ENCODE assay signal across 33 cellular contexts in the genomic region with DNA sequence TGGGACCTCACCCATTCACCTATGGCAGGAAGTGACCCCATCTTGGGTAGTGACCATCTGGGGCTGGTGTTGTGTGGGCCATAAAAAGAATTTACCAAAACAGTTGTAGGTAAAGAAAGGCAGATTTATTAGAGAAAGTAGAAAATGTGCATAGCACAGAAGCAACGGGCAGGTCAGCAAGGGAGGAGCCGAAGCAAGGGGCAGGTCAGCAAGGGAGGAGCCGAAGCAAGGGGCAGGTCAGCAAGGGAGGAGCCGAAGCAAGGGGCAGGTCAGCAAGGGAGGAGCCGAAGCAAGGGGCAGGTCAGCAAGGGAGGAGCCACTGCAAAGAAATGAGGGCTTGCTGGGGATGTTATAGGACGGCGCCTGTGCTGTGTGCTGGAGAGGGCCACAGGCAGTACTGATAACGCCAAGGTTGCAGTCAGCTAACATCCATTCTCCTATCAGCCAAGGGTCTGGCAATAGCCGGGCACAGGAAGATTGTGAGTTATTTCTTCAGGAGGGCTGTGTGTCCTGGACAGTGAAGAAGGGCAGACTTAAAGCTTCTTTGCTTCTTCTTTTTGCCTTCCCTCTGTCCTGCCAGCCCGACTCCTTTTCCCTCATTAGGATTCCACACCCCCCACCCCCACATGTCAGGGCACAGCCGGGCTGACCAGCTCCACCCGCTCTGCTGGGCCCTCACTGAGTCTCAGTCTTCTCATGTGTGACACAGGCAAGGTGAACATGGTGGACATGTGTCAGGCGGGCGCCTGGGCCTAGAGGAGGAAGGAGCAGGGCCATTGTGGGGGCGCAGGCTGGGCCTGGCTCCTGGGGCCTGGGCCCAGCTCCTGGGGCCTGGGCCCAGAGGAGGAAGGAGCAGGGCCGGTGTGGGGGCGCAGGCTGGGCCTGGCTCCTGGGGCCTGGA. TPM values are rescaled to one million over a fixed set of nuclear protein-coding genes. Genes with fewer than 3 reads are reported as not detected.
"Had no signal": no experiment of that assay in that cellular context is flagged by ENCODE, and none has a peak within 500 bp of the region (broad histone marks: within the 10 kb centered on the region; RNA-seq: fewer than 3 reads in every experiment).

No MANE protein-coding gene starts in this region.

- H3K4me3 ChIP-seq: body of pancreas, breast epithelium had no signal

- H3K27ac ChIP-seq: body of pancreas, brain microvascular endothelial cell, breast epithelium, VCaP had no signal

- H3K9me3 ChIP-seq: body of pancreas had no signal

- H3K27me3 ChIP-seq: body of pancreas, brain microvascular endothelial cell had no signal

- H3K36me3 ChIP-seq: brain microvascular endothelial cell, breast epithelium had no signal

- ATAC-seq: activated CD8-positive, alpha-beta T cell treated with anti-CD3 and anti-CD28 coated beads for 36 hours; activated naive CD4-positive, alpha-beta T cell treated with anti-CD3 and anti-CD28 coated beads, Interleukin-2, amount 50 U/mL, for 72 hours; activated T-cell treated with anti-CD3 and anti-CD28 coated beads, Interleukin-2, amount 50 U/mL, for 4 hours; activated T-cell treated with anti-CD3 and anti-CD28 coated beads, Interleukin-2, amount 50 U/mL, for 72 hours; activated T-helper 17 cell treated with anti-CD3 and anti-CD28 coated beads, Interleukin-2, amount 50 U/mL, for 72 hours; body of pancreas had no signal

- DNase-seq: activated B cell treated with CpG ODN at 0.5 μM for 24 hours; activated CD4-positive, alpha-beta memory T cell treated with anti-CD3 and anti-CD28 coated beads for 36 hours; activated CD4-positive, alpha-beta T cell treated with anti-CD3 and anti-CD28 coated beads for 4 hours; activated CD4-positive, alpha-beta T cell treated with anti-CD3 and anti-CD28 coated beads, Interleukin-2, amount 10 ng/mL, durations not matched to agents 24 days and 14 days; activated CD4-positive, alpha-beta T cell treated with anti-CD3 and anti-CD28 coated beads, Interleukin-2, amount 50 U/mL, for 1 hour; activated CD4-positive, alpha-beta T cell treated with anti-CD3 and anti-CD28 coated beads, Interleukin-2, amount 50 U/mL, for 4 hours; activated CD4-positive, CD25-positive, alpha-beta regulatory T cell treated with anti-CD3 and anti-CD28 coated beads, Interleukin-2, amount 50 U/mL, for 72 hours; activated CD8-positive, alpha-beta memory T cell treated with anti-CD3 and anti-CD28 coated beads, Interleukin-2, amount 50 U/mL, for 4 hours; activated CD8-positive, alpha-beta T cell treated with anti-CD3 and anti-CD28 coated beads for 36 hours; activated effector memory CD4-positive, alpha-beta T cell treated with anti-CD3 and anti-CD28 coated beads, Interleukin-2, amount 50 U/mL, for 16 hours; activated gamma-delta T cell treated with Interleukin-2 at 50 U/mL for 16 hours; activated naive CD4-positive, alpha-beta T cell; activated naive CD4-positive, alpha-beta T cell treated with anti-CD3 and anti-CD28 coated beads for 36 hours; activated naive CD4-positive, alpha-beta T cell treated with anti-CD3 and anti-CD28 coated beads, Interleukin-2, amount 50 U/mL, for 16 hours; activated naive CD8-positive, alpha-beta T cell treated with anti-CD3 and anti-CD28 coated beads for 36 hours; activated T-cell treated with anti-CD3 and anti-CD28 coated beads for 4 hours; activated T-cell treated with anti-CD3 and anti-CD28 coated beads, Interleukin-2, amount 50 U/mL, for 1 hour; activated T-cell treated with anti-CD3 and anti-CD28 coated beads, Interleukin-2, amount 50 U/mL, for 4 hours; activated T-cell treated with anti-CD3 and anti-CD28 coated beads, Interleukin-2, amount 50 U/mL, for 72 hours; aorta; body of pancreas; brain microvascular endothelial cell; central memory CD4-positive, alpha-beta T cell; T-helper 2 cell; T-helper 9 cell had no signal

- FAIRE-seq: astrocyte, TTC549 had no signal

- H3K4me1 ChIP-seq: body of pancreas, breast epithelium had no signal

RNA-seq across cellular contexts. Expression of a gene that starts 31.6 kb away (rescaled TPM):
- total RNA-seq: activated B cell treated with CpG ODN at 0.5 μM for 24 hours; activated CD4-positive, alpha-beta memory T cell treated with anti-CD3 and anti-CD28 coated beads for 36 hours; activated CD4-positive, alpha-beta T cell treated with anti-CD3 and anti-CD28 coated beads, Interleukin-2, amount 10 ng/mL, durations not matched to agents 24 days and 14 days; activated CD8-positive, alpha-beta memory T cell treated with anti-CD3 and anti-CD28 coated beads for 36 hours; activated CD8-positive, alpha-beta T cell treated with anti-CD3 and anti-CD28 coated beads for 36 hours; activated naive CD4-positive, alpha-beta T cell treated with anti-CD3 and anti-CD28 coated beads for 36 hours; activated naive CD4-positive, alpha-beta T cell treated with anti-CD3 and anti-CD28 coated beads, Interleukin-2, amount 50 U/mL, for 72 hours; activated naive CD8-positive, alpha-beta T cell treated with anti-CD3 and anti-CD28 coated beads for 36 hours; activated T-cell treated with anti-CD3 and anti-CD28 coated beads, Interleukin-2, amount 50 U/mL, for 4 hours; activated T-cell treated with anti-CD3 and anti-CD28 coated beads, Interleukin-2, amount 50 U/mL, for 72 hours; activated T-helper 1 cell treated with anti-CD3 and anti-CD28 coated beads, Interleukin-12 subunit alpha, Interleukin-12 subunit beta, Interleukin-2, Interleukin-4 antibody, amounts not matched to agents 30 ng/mL and 10 ng/mL and 1 ng/mL, durations not matched to agents 14 hours and 24 hours and 36 hours; activated T-helper 17 cell treated with anti-CD3 and anti-CD28 coated beads, Interleukin-2, amount 50 U/mL, for 72 hours; aorta; body of pancreas; breast epithelium had no signal
- polyA plus RNA-seq: aorta had no signal
